In the genomic region with DNA sequence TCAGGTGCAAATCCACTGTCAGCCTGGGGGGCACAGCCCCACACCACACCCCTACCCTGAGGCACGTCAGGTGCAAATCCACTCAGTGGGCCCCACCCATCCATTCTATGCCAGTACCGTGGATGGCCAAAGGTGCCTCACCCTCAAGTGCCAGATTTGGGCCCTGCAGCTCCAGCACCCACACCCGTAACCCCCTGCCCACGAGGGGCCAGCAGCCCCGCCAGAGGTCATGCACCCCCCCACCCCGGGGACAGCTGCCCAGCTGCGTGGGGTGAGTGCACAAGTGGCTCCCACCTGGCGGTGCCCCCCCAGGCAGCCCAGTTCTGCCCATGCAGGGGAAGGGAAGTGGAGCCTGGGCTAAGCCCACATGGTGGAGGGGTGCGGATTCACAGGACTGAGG, we compare ENCODE assay signal across 3 cellular contexts.
"Had no signal": no experiment of that assay in that cellular context is flagged by ENCODE, and none has a peak within 500 bp of the region (broad histone marks: within the 10 kb centered on the region; RNA-seq: fewer than 3 reads in every experiment).

No MANE protein-coding gene starts in this region.

- DNase-seq: GDM1, GF-D8 had no signal

- H3K4me3 ChIP-seq: GM12878 had no signal

- ATAC-seq: GM12878 had no signal
